In genomic region chr3:151366993-151367392, GRCh38 we compare ENCODE assay signal across 30 cellular contexts. TPM values are rescaled to one million over a fixed set of nuclear protein-coding genes. Genes with fewer than 3 reads are reported as not detected.
"Had no signal": no experiment of that assay in that cellular context is flagged by ENCODE, and none has a peak within 500 bp of the region (broad histone marks: within the 10 kb centered on the region; RNA-seq: fewer than 3 reads in every experiment).

No MANE protein-coding gene starts in this region.

- DNase-seq: IMR-90, Kasumi-1, NCI-H1092, NCI-H1105 treated with DMSO at 0.1 percent for 48 hours, NCI-H1417 treated with DMSO at 0.1 percent for 48 hours, NCI-H146, NCI-H1694 treated with DMSO at 0.1 percent for 48 hours, NCI-H1930, NCI-H2081, NCI-H2107, NCI-H2171, NCI-H226, NCI-H446, NCI-H510A, NCI-H524 treated with DMSO at 0.1 percent for 48 hours, NCI-H69, NCI-H774, PC-9, Right ventricle myocardium superior, RPMI8226, SIG-M5 had no signal

- H2AFZ ChIP-seq: PC-9 had no signal

- H3K4me2 ChIP-seq: KMS-11, PC-9 had no signal

- H3K27ac ChIP-seq: KMS-11, PC-9, SJSA1, SK-N-MC had no signal

- H3K4me3 ChIP-seq: PC-9, SJSA1, SK-N-MC had no signal

- H3K9me3 ChIP-seq: SJSA1 had no signal

- H3K27me3 ChIP-seq: SJSA1 had no signal

- ATAC-seq: HepG2 had no signal

- H3K4me1 ChIP-seq: SJSA1 had no signal

- H3K36me3 ChIP-seq: SJSA1 had no signal

- FAIRE-seq: HepG2, RCC 7860 had no signal

- H3K9ac ChIP-seq: KMS-11 had no signal

RNA-seq across cellular contexts. Expression of gene P2RY12, which starts 17.6 kb away (rescaled TPM):
- total RNA-seq: HepG2; HT1080; IMR-90; M059J; PC-9; SJSA1; T-helper 1 cell treated with Interleukin-12 subunit alpha and Interleukin-12 subunit beta and Interleukin-4 antibody, amounts not matched to agents 30 ng/mL and 1 ng/mL, for 36 hours had no signal
- polyA plus RNA-seq: HepG2, IMR-90 had no signal

RNA-seq across cellular contexts. Expression of gene P2RY13, which starts 37.6 kb away (rescaled TPM):
- total RNA-seq: HepG2; HT1080; IMR-90; M059J; OCI-LY7; PC-9; SJSA1; T-helper 1 cell treated with Interleukin-12 subunit alpha and Interleukin-12 subunit beta and Interleukin-4 antibody, amounts not matched to agents 30 ng/mL and 1 ng/mL, for 36 hours had no signal
- polyA plus RNA-seq: HepG2, IMR-90 had no signal

RNA-seq across cellular contexts. Expression of gene GPR87, which starts 50.4 kb away (rescaled TPM):
- total RNA-seq: HepG2, OCI-LY7, Right ventricle myocardium superior had no signal
- polyA plus RNA-seq: HepG2 had no signal
